In the genomic region with DNA sequence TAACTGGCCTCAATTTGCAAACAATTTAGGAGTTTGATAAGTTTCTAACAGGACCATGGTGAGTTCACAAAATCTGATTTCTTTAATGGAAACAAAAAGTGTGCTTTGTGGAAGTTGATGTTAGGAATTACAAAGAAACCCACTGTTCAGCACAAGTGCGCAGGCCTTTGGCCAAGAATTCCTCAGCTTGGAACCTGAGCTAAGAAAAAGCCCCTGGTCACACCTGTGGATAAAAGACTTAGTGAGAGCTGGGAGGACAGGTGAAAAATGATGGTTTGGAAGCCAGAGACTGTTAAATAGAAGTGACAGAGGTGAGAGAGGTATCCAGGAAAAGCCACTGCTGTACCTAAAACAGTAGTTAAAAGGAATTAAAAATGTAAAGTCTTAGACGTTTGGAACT, we compare ENCODE assay signal across 25 cellular contexts.
"Had no signal": no experiment of that assay in that cellular context is flagged by ENCODE, and none has a peak within 500 bp of the region (broad histone marks: within the 10 kb centered on the region; RNA-seq: fewer than 3 reads in every experiment).

No MANE protein-coding gene starts in this region.

- DNase-seq: activated B cell treated with CpG ODN at 0.5 μM for 24 hours; activated CD8-positive, alpha-beta T cell treated with anti-CD3 and anti-CD28 coated beads for 36 hours; activated naive CD4-positive, alpha-beta T cell; amygdala; central memory CD4-positive, alpha-beta T cell; endodermal cell; foreskin fibroblast; head of caudate nucleus; hippocampal formation; left cardiac atrium; left ventricle myocardium superior; mammary epithelial cell; ovary; SJCRH30; stimulated activated CD4-positive, alpha-beta T cell treated with anti-CD3 and anti-CD28 coated beads, Interleukin-12 subunit alpha, Interleukin-12 subunit beta, amount 100 ng/mL, for 4 hours; stimulated activated CD4-positive, alpha-beta T cell treated with anti-CD3 and anti-CD28 coated beads, Interleukin-4, amount 100 ng/mL, for 1 hour; stimulated activated naive CD8-positive, alpha-beta T cell treated with anti-CD3 and anti-CD28 coated beads, Interleukin-15, Interleukin-2, amounts not matched to agents 100 U/mL and 50 U/mL, for 24 hours; substantia nigra; tibial artery; upper lobe of right lung had no signal

- H3K27ac Mint-ChIP-seq: activated B cell treated with CpG ODN at 0.5 μM for 24 hours; dendritic cell treated with granulocyte-macrophage colony-stimulating factor and Interleukin-4, amounts not matched to agents 40 ng/mL and 50 ng/mL, for 4 days; endodermal cell; progenitor cell of endocrine pancreas had no signal

- H3K9me3 Mint-ChIP-seq: activated B cell treated with CpG ODN at 0.5 μM for 24 hours; activated CD8-positive, alpha-beta T cell treated with anti-CD3 and anti-CD28 coated beads for 36 hours; dendritic cell treated with granulocyte-macrophage colony-stimulating factor and Interleukin-4, amounts not matched to agents 40 ng/mL and 50 ng/mL, for 4 days; endodermal cell had no signal

- H3K4me1 Mint-ChIP-seq: activated B cell treated with CpG ODN at 0.5 μM for 24 hours had no signal

- H3K27me3 Mint-ChIP-seq: activated CD8-positive, alpha-beta T cell treated with anti-CD3 and anti-CD28 coated beads for 36 hours had no signal

- H3K4me3 Mint-ChIP-seq: activated B cell treated with CpG ODN at 0.5 μM for 24 hours; activated CD8-positive, alpha-beta T cell treated with anti-CD3 and anti-CD28 coated beads for 36 hours; dendritic cell treated with granulocyte-macrophage colony-stimulating factor and Interleukin-4, amounts not matched to agents 40 ng/mL and 50 ng/mL, for 4 days; endodermal cell had no signal

- ATAC-seq: activated CD8-positive, alpha-beta T cell treated with anti-CD3 and anti-CD28 coated beads for 36 hours; esophagus mucosa; left cardiac atrium; left ventricle myocardium superior; sciatic nerve; SK-N-SH treated with all-trans-retinoic acid at 6 μM for 48 hours; stimulated activated naive CD8-positive, alpha-beta T cell treated with anti-CD3 and anti-CD28 coated beads, Interleukin-15, Interleukin-2, amounts not matched to agents 100 U/mL and 50 U/mL, for 24 hours; upper lobe of right lung had no signal
